12 cellular contexts compared by ENCODE assay signal in genomic region chr19:14577885-14578427, GRCh38. TPM values are rescaled to one million over a fixed set of nuclear protein-coding genes. Genes with fewer than 3 reads are reported as not detected.
DNase-seq lines count a peak whose midpoint lies in the region; ATAC-seq and TF ChIP-seq lines count a peak whose summit lies in the region.
"Had no signal": no experiment of that assay in that cellular context is flagged by ENCODE, and none has a peak within 500 bp of the region (broad histone marks: within the 10 kb centered on the region; RNA-seq: fewer than 3 reads in every experiment).

No MANE protein-coding gene starts in this region.

- TF ChIP-seq CTCF in MCF 10A (IDR thresholded peaks at IDR 0.05; ENCODE audit: unreplicated experiment) (no peak), breast epithelium (IDR thresholded peaks at IDR 0.05) (no peak), WERI-Rb-1 (IDR thresholded peaks at IDR 0.05; ENCODE audit: low read depth, low read length) (peak; percentile 14; the same call in 1 of the 2 replicates)

- no peaks in the 10 kb centered on the region for H3K9me2 ChIP-seq in Karpas-422 (replicated peaks; ENCODE audit: insufficient read depth, low read length)

- H3K27me3 Mint-ChIP-seq in MCF 10A (ENCODE audit: insufficient read depth, unreplicated experiment): no peaks in the 10 kb centered on the region
- H3K27me3 Mint-ChIP-seq in stimulated activated naive CD8-positive, alpha-beta T cell treated with anti-CD3 and anti-CD28 coated beads, Interleukin-15, Interleukin-2, amounts not matched to agents 100 ng/mL and 50 ng/mL, for 24 hours: no peaks in the 10 kb centered on the region

- BruUV-seq in MCF 10A (replicated peaks; lab: Mats Ljungman, UMichigan): no TSS peak

- H3K36me3 ChIP-seq in breast epithelium (no peaks in the 10 kb centered on the region), Karpas-422 (ENCODE audit: insufficient read depth, low read length) (no peaks in the 10 kb centered on the region), WERI-Rb-1 (no peaks in the 10 kb centered on the region)
- H3K36me3 ChIP-seq: transverse colon had no signal

- H3K36me3 Mint-ChIP-seq in MCF 10A (ENCODE audit: insufficient read depth, unreplicated experiment): no peaks in the 10 kb centered on the region
- no peaks in the 10 kb centered on the region for H3K36me3 Mint-ChIP-seq in stimulated activated naive CD8-positive, alpha-beta T cell treated with anti-CD3 and anti-CD28 coated beads, Interleukin-15, Interleukin-2, amounts not matched to agents 100 ng/mL and 50 ng/mL, for 24 hours (ENCODE audit: low read depth)

- H2AFZ ChIP-seq in Karpas-422 (ENCODE audit: low read length): no peak overlapping the region

- H3K4me3 Mint-ChIP-seq in MCF 10A (ENCODE audit: unreplicated experiment): no peak overlapping the region
- peak overlapping the region; percentile 39 for H3K4me3 Mint-ChIP-seq in stimulated activated naive CD8-positive, alpha-beta T cell treated with anti-CD3 and anti-CD28 coated beads, Interleukin-15, Interleukin-2, amounts not matched to agents 100 ng/mL and 50 ng/mL, for 24 hours

- H3K9me3 Mint-ChIP-seq in MCF 10A (ENCODE audit: unreplicated experiment): no peaks in the 10 kb centered on the region
- H3K9me3 Mint-ChIP-seq in stimulated activated naive CD8-positive, alpha-beta T cell treated with anti-CD3 and anti-CD28 coated beads, Interleukin-15, Interleukin-2, amounts not matched to agents 100 ng/mL and 50 ng/mL, for 24 hours: no peaks in the 10 kb centered on the region

- no peak overlapping the region for H3K9ac ChIP-seq in Karpas-422 (ENCODE audit: low read length)

- no peak for TF ChIP-seq POLR2A in breast epithelium (IDR thresholded peaks at IDR 0.05)

- POLR2A ChIA-PET in MCF 10A (lab: Yijun Ruan, JAX): no interaction called here

- CTCF ChIA-PET in MCF 10A (lab: Yijun Ruan, JAX): interaction anchor here (0.6 to 1.3 kb wide), 2 partner anchors 109 to 707 kb away, joined by 3 to 6 read pairs; no protein-coding TSS in a partner anchor

- H3K27ac ChIP-seq in breast epithelium (no peak overlapping the region), Karpas-422 (ENCODE audit: low read length) (no peak overlapping the region), WERI-Rb-1 (peak overlapping the region; percentile 63)
- H3K27ac ChIP-seq: transverse colon had no signal

- H3K79me2 ChIP-seq in Karpas-422 (ENCODE audit: low read length): no peaks in the 10 kb centered on the region

- H3K27me3 ChIP-seq in breast epithelium: no peaks in the 10 kb centered on the region
- no peaks in the 10 kb centered on the region for H3K27me3 ChIP-seq in Karpas-422 (ENCODE audit: low read length)
- peaks cover 6% of the 10 kb centered on the region for H3K27me3 ChIP-seq in WERI-Rb-1 (ENCODE audit: insufficient read depth, low read depth, severe bottlenecking)
- H3K27me3 ChIP-seq: transverse colon had no signal

- DNase-seq in MCF 10A (ENCODE audit: unreplicated experiment): peak; percentile 13
- DNase-seq in breast epithelium (ENCODE audit: low spot score in 2 of 2): no peak
- DNase-seq in Karpas-422: peak; percentile 73
- DNase-seq in WERI-Rb-1: peak; percentile 86
- no peak for DNase-seq in GOT3 (lab: John Stamatoyannopoulos, UW)
- no peak for DNase-seq in NCI-H2081 treated with DMSO at 0.1 percent for 48 hours (lab: John Stamatoyannopoulos, UW)
- DNase-seq: activated effector memory CD4-positive, alpha-beta T cell treated with anti-CD3 and anti-CD28 coated beads, Interleukin-2, amount 50 U/mL, for 16 hours; NK-92 treated with Interleukin-12 subunit alpha and Interleukin-12 subunit beta, amount 100 ng/mL, for 24 hours; transverse colon had no signal

- no peaks in the 10 kb centered on the region for H4K20me1 ChIP-seq in Karpas-422 (ENCODE audit: insufficient read depth, low read depth, low read length)

- no peak for ATAC-seq in activated CD4-positive, CD25-positive, alpha-beta regulatory T cell treated with anti-CD3 and anti-CD28 coated beads, Interleukin-2, amount 50 U/mL, for 24 hours

- H3K27ac Mint-ChIP-seq in MCF 10A (ENCODE audit: low read depth, unreplicated experiment): no peak overlapping the region
- peak overlapping the region; percentile 92 for H3K27ac Mint-ChIP-seq in stimulated activated naive CD8-positive, alpha-beta T cell treated with anti-CD3 and anti-CD28 coated beads, Interleukin-15, Interleukin-2, amounts not matched to agents 100 ng/mL and 50 ng/mL, for 24 hours

- intact Hi-C loops in MCF 10A (cut with micrococcal nuclease): no loop called here
- intact Hi-C loops in breast epithelium (cut with DNase I; ENCODE audit: low total_unique reads): no loop called here

- H3K9me3 ChIP-seq in breast epithelium: no peaks in the 10 kb centered on the region
- no peaks in the 10 kb centered on the region for H3K9me3 ChIP-seq in Karpas-422 (ENCODE audit: low read length)
- H3K9me3 ChIP-seq in WERI-Rb-1 (ENCODE audit: severe bottlenecking): no peaks in the 10 kb centered on the region
- H3K9me3 ChIP-seq: transverse colon had no signal

- H3K4me2 ChIP-seq in Karpas-422 (ENCODE audit: low read depth, low read length, poor library complexity, severe bottlenecking): no peak overlapping the region

- H3K4me1 ChIP-seq in breast epithelium (no peaks in the 10 kb centered on the region), Karpas-422 (ENCODE audit: low read length) (peaks cover 24% of the 10 kb centered on the region)

- H3K4me1 Mint-ChIP-seq in MCF 10A (ENCODE audit: insufficient read depth, unreplicated experiment): peaks cover 5% of the 10 kb centered on the region
- peaks cover 65% of the 10 kb centered on the region for H3K4me1 Mint-ChIP-seq in stimulated activated naive CD8-positive, alpha-beta T cell treated with anti-CD3 and anti-CD28 coated beads, Interleukin-15, Interleukin-2, amounts not matched to agents 100 ng/mL and 50 ng/mL, for 24 hours (ENCODE audit: low read depth)

- no peak overlapping the region for H3K4me3 ChIP-seq in breast epithelium
- H3K4me3 ChIP-seq in Karpas-422 (ENCODE audit: low read length): no peak overlapping the region
- H3K4me3 ChIP-seq in WERI-Rb-1 (ENCODE audit: low read depth, low read length): no peak overlapping the region
- H3K4me3 ChIP-seq: transverse colon had no signal

RNA-seq across cellular contexts. Expression of gene CLEC17A, which starts 4.9 kb away (rescaled TPM):
- total RNA-seq in MCF 10A (2022): not detected in 2 replicates
- not detected for total RNA-seq in breast epithelium
- total RNA-seq in Karpas-422 (2014; rRNA removed; shearing (Covaris generic); ENCODE audit: low replicate concordance): 7.4 and 17.6 TPM in 2 replicates
- total RNA-seq: fibroblast of villous mesenchyme had no signal

RNA-seq across cellular contexts. Expression of gene NDUFB7, which starts 6.1 kb away (rescaled TPM):
- total RNA-seq in MCF 10A (2022) (153 and 165 TPM in 2 replicates), breast epithelium (100 to 1,000 TPM; 283 to 388 (median 299) TPM)
- total RNA-seq in Karpas-422 (2014; rRNA removed; shearing (Covaris generic); ENCODE audit: low replicate concordance): 230 and 370 TPM in 2 replicates

RNA-seq across cellular contexts. Expression of gene TECR, which starts 48.6 kb away (rescaled TPM):
- total RNA-seq in MCF 10A (2022): 74.1 and 106 TPM in 2 replicates
- total RNA-seq in breast epithelium: 10 to 100 TPM; 36.1 to 66.9 (median 43.4) TPM
- 45.1 and 81.4 TPM in 2 replicates for total RNA-seq in Karpas-422 (2014; rRNA removed; shearing (Covaris generic); ENCODE audit: low replicate concordance)

RNA-seq across cellular contexts. Expression of gene DNAJB1, which starts 59.8 kb away (rescaled TPM):
- total RNA-seq in MCF 10A (2022) (71.6 and 97.4 TPM in 2 replicates), breast epithelium (100 to 1,000 TPM in 2 of 3 donors, 10 to 100 TPM in 1; 59.0 to 166 (median 102) TPM)
- 39.7 and 49.0 TPM in 2 replicates for total RNA-seq in Karpas-422 (2014; rRNA removed; shearing (Covaris generic); ENCODE audit: low replicate concordance)

Comparison
In these comparisons a context has a peak if more than half of its experiments do, and no peak if none do; other contexts are left out.
1. DNase-seq: peak in MCF 10A (single experiment), Karpas-422 (single experiment) and WERI-Rb-1 (single experiment); none in breast epithelium (0 of 2), GOT3 (single experiment) and NCI-H2081 treated with DMSO at 0.1 percent for 48 hours (single experiment).